1 cellular context compared by ENCODE assay signal in the genomic region with DNA sequence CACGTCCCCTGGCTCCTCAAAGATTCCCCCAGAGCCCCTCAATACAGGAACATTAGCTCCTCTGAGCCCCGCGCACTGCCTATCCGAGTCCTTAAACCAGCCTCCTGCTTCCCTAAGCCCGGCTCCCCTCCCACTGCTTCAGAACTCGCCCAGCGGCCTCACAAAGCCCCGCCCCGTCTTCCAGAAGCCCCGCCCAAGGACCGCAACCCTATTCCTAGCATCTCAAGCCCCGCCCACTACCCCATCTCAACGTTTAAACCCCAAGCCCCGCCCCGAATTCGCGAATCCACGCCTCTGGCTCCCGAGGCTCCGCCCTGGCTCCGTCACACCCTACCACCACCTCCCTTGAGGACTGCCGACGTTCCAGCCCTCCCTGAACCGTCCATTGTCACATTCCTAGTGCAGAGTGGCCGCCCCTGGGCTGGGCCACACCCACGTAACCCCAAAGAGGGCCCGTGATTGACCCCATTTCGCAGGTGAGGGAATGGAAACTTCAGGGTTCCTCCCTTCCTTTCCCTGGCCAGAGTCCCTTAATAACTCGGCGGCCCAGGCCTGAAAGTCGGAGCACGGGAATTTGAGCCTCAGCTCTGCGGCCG.
TF ChIP-seq lines count a peak whose summit lies in the region.

No MANE protein-coding gene starts in this region.

TF ChIP-seq in K562, 482 proteins besides CTCF, POLR2A, EP300 and RAD21 (continued from another document and continues in another):
- TF ChIP-seq, protein P1, sequence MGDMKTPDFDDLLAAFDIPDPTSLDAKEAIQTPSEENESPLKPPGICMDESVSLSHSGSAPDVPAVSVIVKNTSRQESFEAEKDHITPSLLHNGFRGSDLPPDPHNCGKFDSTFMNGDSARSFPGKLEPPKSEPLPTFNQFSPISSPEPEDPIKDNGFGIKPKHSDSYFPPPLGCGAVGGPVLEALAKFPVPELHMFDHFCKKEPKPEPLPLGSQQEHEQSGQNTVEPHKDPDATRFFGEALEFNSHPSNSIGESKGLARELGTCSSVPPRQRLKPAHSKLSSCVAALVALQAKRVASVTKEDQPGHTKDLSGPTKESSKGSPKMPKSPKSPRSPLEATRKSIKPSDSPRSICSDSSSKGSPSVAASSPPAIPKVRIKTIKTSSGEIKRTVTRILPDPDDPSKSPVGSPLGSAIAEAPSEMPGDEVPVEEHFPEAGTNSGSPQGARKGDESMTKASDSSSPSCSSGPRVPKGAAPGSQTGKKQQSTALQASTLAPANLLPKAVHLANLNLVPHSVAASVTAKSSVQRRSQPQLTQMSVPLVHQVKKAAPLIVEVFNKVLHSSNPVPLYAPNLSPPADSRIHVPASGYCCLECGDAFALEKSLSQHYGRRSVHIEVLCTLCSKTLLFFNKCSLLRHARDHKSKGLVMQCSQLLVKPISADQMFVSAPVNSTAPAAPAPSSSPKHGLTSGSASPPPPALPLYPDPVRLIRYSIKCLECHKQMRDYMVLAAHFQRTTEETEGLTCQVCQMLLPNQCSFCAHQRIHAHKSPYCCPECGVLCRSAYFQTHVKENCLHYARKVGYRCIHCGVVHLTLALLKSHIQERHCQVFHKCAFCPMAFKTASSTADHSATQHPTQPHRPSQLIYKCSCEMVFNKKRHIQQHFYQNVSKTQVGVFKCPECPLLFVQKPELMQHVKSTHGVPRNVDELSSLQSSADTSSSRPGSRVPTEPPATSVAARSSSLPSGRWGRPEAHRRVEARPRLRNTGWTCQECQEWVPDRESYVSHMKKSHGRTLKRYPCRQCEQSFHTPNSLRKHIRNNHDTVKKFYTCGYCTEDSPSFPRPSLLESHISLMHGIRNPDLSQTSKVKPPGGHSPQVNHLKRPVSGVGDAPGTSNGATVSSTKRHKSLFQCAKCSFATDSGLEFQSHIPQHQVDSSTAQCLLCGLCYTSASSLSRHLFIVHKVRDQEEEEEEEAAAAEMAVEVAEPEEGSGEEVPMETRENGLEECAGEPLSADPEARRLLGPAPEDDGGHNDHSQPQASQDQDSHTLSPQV (IDR thresholded peaks at IDR 0.05), result no peak
- TF ChIP-seq FOXJ3 (CRISPR knock-in tag; IDR thresholded peaks at IDR 0.05) (no peak), NR2F6 (CRISPR knock-in tag; IDR thresholded peaks at IDR 0.05) (no peak), DIDO1 (tag; IDR thresholded peaks at IDR 0.05; ENCODE audit: low read depth) (0 out of 2 replicates have a peak, but pooled peaks have one; percentile 19), NFYB (IDR thresholded peaks at IDR 0.05; ENCODE audit: extremely low read depth, insufficient read length) (no peak), MTA2 (IDR thresholded peaks at IDR 0.05; ENCODE audit: low read depth) (no peak), BRD9 (IDR thresholded peaks at IDR 0.05; ENCODE audit: low read depth, partially characterized antibody) (peak; percentile 10), HLTF (IDR thresholded peaks at IDR 0.05) (peak; percentile 68; the same call in 1 of the 2 replicates), XRCC4 (IDR thresholded peaks at IDR 0.05; ENCODE audit: extremely low read depth, insufficient read depth, insufficient read length) (no peak), ZNF785 (CRISPR knock-in tag; IDR thresholded peaks at IDR 0.05) (no peak), EP400 (IDR thresholded peaks at IDR 0.05) (0 out of 2 replicates have a peak, but pooled peaks have one; percentile 11), SP1 (CRISPR knock-in tag; IDR thresholded peaks at IDR 0.05) (peak; percentile 91), RFX1 (IDR thresholded peaks at IDR 0.05) (no peak), PHF20 (IDR thresholded peaks at IDR 0.05; ENCODE audit: partially characterized antibody) (no peak), RHOXF2B (CRISPR knock-in tag; conservative IDR thresholded peaks at IDR 0.05) (no peak), ZC3H8 (IDR thresholded peaks at IDR 0.05) (no peak), NBN (IDR thresholded peaks at IDR 0.05; ENCODE audit: low read depth) (no peak; the same call in 1 of the 2 replicates), ASH1L (IDR thresholded peaks at IDR 0.05; ENCODE audit: borderline replicate concordance, low read depth, partially characterized antibody) (no peak), ESRRA (IDR thresholded peaks at IDR 0.05; ENCODE audit: borderline replicate concordance, low read depth) (no peak), MAZ (CRISPR knock-in tag; conservative IDR thresholded peaks at IDR 0.05 in 1 of 2, IDR thresholded peaks at IDR 0.05 in 1 of 2) (peak in 1 of 2 experiments; percentile 19; a peak in 2 of 4 replicates), HNRNPLL (IDR thresholded peaks at IDR 0.05; ENCODE audit: low read depth, low read length, poor library complexity, severe bottlenecking) (peak; percentile 29), ZFP1 (CRISPR knock-in tag; IDR thresholded peaks at IDR 0.05) (no peak), GABPB2 (CRISPR knock-in tag; conservative IDR thresholded peaks at IDR 0.05) (no peak), FOXK2 (conservative IDR thresholded peaks at IDR 0.05 in 1 of 2, IDR thresholded peaks at IDR 0.05 in 1 of 2; ENCODE audit: low read depth in 2 of 2) (peak in 1 of 2 experiments; percentile 23; a peak in 1 of 4 replicates), POLR2G (IDR thresholded peaks at IDR 0.05; ENCODE audit: low read depth, low read length) (peak; percentile 48), RAD51 (IDR thresholded peaks at IDR 0.05; ENCODE audit: borderline replicate concordance, low read depth) (no peak), ZNF217 (CRISPR knock-in tag; IDR thresholded peaks at IDR 0.05) (no peak), SETDB1 (IDR thresholded peaks at IDR 0.05; ENCODE audit: low read length) (no peak), CHD2 (IDR thresholded peaks at IDR 0.05; ENCODE audit: low read depth, low read length) (no peak), SMARCA5 (IDR thresholded peaks at IDR 0.05) (no peak), HMG20A (CRISPR knock-in tag; conservative IDR thresholded peaks at IDR 0.05) (no peak), KLF6 (CRISPR knock-in tag; IDR thresholded peaks at IDR 0.05; ENCODE audit: borderline replicate concordance) (no peak), TBP (optimal IDR thresholded peaks at IDR 0.05; ENCODE audit: low read depth, low read length) (peak; percentile 75), HDAC2 (IDR thresholded peaks at IDR 0.05) (peak; percentile 17; the same call in 1 of the 2 replicates), HIVEP1 (CRISPR knock-in tag; IDR thresholded peaks at IDR 0.05) (no peak), RCOR1 (IDR thresholded peaks at IDR 0.05; ENCODE audit: borderline replicate concordance in 1 of 2, low read depth in 2 of 2, low read length in 2 of 2) (peak in 1 of 2 experiments; percentile 39; a peak in 1 of 4 replicates), ZNF583 (CRISPR knock-in tag; IDR thresholded peaks at IDR 0.05) (no peak), YY1 (IDR thresholded peaks at IDR 0.05; ENCODE audit: borderline replicate concordance in 1 of 3, control insufficient read depth in 1 of 3, extremely low read depth in 1 of 3, insufficient read depth in 3 of 3, insufficient read length in 1 of 3, insufficient replicate concordance in 2 of 3, low read depth in 1 of 3, low read length in 2 of 3) (peak in 2 of 3 experiments; percentile 9 to 68), ZNF449 (CRISPR knock-in tag; IDR thresholded peaks at IDR 0.05) (no peak), C11orf30 (IDR thresholded peaks at IDR 0.05; ENCODE audit: low read depth) (no peak)
- TF ChIP-seq, protein P2, sequence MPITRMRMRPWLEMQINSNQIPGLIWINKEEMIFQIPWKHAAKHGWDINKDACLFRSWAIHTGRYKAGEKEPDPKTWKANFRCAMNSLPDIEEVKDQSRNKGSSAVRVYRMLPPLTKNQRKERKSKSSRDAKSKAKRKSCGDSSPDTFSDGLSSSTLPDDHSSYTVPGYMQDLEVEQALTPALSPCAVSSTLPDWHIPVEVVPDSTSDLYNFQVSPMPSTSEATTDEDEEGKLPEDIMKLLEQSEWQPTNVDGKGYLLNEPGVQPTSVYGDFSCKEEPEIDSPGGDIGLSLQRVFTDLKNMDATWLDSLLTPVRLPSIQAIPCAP (CRISPR knock-in tag; IDR thresholded peaks at IDR 0.05; ENCODE audit: borderline replicate concordance), result no peak
- TF ChIP-seq, protein P3, sequence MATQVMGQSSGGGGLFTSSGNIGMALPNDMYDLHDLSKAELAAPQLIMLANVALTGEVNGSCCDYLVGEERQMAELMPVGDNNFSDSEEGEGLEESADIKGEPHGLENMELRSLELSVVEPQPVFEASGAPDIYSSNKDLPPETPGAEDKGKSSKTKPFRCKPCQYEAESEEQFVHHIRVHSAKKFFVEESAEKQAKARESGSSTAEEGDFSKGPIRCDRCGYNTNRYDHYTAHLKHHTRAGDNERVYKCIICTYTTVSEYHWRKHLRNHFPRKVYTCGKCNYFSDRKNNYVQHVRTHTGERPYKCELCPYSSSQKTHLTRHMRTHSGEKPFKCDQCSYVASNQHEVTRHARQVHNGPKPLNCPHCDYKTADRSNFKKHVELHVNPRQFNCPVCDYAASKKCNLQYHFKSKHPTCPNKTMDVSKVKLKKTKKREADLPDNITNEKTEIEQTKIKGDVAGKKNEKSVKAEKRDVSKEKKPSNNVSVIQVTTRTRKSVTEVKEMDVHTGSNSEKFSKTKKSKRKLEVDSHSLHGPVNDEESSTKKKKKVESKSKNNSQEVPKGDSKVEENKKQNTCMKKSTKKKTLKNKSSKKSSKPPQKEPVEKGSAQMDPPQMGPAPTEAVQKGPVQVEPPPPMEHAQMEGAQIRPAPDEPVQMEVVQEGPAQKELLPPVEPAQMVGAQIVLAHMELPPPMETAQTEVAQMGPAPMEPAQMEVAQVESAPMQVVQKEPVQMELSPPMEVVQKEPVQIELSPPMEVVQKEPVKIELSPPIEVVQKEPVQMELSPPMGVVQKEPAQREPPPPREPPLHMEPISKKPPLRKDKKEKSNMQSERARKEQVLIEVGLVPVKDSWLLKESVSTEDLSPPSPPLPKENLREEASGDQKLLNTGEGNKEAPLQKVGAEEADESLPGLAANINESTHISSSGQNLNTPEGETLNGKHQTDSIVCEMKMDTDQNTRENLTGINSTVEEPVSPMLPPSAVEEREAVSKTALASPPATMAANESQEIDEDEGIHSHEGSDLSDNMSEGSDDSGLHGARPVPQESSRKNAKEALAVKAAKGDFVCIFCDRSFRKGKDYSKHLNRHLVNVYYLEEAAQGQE (CRISPR knock-in tag; IDR thresholded peaks at IDR 0.05; ENCODE audit: low read depth), result no peak
- TF ChIP-seq, protein P4, sequence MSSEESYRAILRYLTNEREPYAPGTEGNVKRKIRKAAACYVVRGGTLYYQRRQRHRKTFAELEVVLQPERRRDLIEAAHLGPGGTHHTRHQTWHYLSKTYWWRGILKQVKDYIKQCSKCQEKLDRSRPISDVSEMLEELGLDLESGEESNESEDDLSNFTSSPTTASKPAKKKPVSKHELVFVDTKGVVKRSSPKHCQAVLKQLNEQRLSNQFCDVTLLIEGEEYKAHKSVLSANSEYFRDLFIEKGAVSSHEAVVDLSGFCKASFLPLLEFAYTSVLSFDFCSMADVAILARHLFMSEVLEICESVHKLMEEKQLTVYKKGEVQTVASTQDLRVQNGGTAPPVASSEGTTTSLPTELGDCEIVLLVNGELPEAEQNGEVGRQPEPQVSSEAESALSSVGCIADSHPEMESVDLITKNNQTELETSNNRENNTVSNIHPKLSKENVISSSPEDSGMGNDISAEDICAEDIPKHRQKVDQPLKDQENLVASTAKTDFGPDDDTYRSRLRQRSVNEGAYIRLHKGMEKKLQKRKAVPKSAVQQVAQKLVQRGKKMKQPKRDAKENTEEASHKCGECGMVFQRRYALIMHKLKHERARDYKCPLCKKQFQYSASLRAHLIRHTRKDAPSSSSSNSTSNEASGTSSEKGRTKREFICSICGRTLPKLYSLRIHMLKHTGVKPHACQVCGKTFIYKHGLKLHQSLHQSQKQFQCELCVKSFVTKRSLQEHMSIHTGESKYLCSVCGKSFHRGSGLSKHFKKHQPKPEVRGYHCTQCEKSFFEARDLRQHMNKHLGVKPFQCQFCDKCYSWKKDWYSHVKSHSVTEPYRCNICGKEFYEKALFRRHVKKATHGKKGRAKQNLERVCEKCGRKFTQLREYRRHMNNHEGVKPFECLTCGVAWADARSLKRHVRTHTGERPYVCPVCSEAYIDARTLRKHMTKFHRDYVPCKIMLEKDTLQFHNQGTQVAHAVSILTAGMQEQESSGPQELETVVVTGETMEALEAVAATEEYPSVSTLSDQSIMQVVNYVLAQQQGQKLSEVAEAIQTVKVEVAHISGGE (CRISPR knock-in tag; IDR thresholded peaks at IDR 0.05), result no peak
- TF ChIP-seq, protein P5, sequence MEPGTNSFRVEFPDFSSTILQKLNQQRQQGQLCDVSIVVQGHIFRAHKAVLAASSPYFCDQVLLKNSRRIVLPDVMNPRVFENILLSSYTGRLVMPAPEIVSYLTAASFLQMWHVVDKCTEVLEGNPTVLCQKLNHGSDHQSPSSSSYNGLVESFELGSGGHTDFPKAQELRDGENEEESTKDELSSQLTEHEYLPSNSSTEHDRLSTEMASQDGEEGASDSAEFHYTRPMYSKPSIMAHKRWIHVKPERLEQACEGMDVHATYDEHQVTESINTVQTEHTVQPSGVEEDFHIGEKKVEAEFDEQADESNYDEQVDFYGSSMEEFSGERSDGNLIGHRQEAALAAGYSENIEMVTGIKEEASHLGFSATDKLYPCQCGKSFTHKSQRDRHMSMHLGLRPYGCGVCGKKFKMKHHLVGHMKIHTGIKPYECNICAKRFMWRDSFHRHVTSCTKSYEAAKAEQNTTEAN (CRISPR knock-in tag; IDR thresholded peaks at IDR 0.05), result no peak
- TF ChIP-seq, protein P6, sequence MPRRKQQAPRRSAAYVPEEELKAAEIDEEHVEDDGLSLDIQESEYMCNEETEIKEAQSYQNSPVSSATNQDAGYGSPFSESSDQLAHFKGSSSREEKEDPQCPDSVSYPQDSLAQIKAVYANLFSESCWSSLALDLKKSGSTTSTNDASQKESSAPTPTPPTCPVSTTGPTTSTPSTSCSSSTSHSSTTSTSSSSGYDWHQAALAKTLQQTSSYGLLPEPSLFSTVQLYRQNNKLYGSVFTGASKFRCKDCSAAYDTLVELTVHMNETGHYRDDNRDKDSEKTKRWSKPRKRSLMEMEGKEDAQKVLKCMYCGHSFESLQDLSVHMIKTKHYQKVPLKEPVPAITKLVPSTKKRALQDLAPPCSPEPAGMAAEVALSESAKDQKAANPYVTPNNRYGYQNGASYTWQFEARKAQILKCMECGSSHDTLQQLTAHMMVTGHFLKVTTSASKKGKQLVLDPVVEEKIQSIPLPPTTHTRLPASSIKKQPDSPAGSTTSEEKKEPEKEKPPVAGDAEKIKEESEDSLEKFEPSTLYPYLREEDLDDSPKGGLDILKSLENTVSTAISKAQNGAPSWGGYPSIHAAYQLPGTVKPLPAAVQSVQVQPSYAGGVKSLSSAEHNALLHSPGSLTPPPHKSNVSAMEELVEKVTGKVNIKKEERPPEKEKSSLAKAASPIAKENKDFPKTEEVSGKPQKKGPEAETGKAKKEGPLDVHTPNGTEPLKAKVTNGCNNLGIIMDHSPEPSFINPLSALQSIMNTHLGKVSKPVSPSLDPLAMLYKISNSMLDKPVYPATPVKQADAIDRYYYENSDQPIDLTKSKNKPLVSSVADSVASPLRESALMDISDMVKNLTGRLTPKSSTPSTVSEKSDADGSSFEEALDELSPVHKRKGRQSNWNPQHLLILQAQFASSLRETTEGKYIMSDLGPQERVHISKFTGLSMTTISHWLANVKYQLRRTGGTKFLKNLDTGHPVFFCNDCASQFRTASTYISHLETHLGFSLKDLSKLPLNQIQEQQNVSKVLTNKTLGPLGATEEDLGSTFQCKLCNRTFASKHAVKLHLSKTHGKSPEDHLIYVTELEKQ (CRISPR knock-in tag; IDR thresholded peaks at IDR 0.05), result no peak
